ENCODE assay signal across 18 cellular contexts in genomic region chr3:10443272-10443671, GRCh38.
"Had no signal": no experiment of that assay in that cellular context is flagged by ENCODE, and none has a peak within 500 bp of the region (broad histone marks: within the 10 kb centered on the region; RNA-seq: fewer than 3 reads in every experiment).

No MANE protein-coding gene starts in this region.

- H3K27ac ChIP-seq: cardiac muscle cell, esophagus muscularis mucosa, gastroesophageal sphincter, heart right ventricle, thyroid gland, WERI-Rb-1 had no signal

- H3K4me3 ChIP-seq: cardiac muscle cell, esophagus muscularis mucosa, gastroesophageal sphincter, heart right ventricle, thyroid gland had no signal

- H3K36me3 ChIP-seq: cardiac muscle cell, esophagus muscularis mucosa, gastroesophageal sphincter, heart right ventricle, thyroid gland, WERI-Rb-1 had no signal

- H3K9me3 ChIP-seq: esophagus muscularis mucosa, gastroesophageal sphincter, heart right ventricle, thyroid gland had no signal

- H3K27me3 ChIP-seq: thyroid gland had no signal

- ATAC-seq: gastroesophageal sphincter, heart right ventricle, left ventricle myocardium superior had no signal

- H3K4me1 ChIP-seq: esophagus muscularis mucosa, gastroesophageal sphincter, thyroid gland had no signal

- DNase-seq: activated CD4-positive, alpha-beta T cell treated with anti-CD3 and anti-CD28 coated beads, Interleukin-2, amount 50 U/mL, for 4 hours; activated gamma-delta T cell treated with Interleukin-2 at 50 U/mL for 16 hours; activated naive CD8-positive, alpha-beta T cell treated with anti-CD3 and anti-CD28 coated beads for 36 hours; amniotic stem cell; effector CD8-positive, alpha-beta T cell; heart right ventricle; immature natural killer cell; kidney glomerular epithelial cell; left ventricle myocardium superior; stimulated activated CD4-positive, alpha-beta T cell treated with anti-CD3 and anti-CD28 coated beads, Interleukin-12 subunit alpha, Interleukin-12 subunit beta, amount 100 ng/mL, for 4 hours; stimulated activated CD4-positive, alpha-beta T cell treated with anti-CD3 and anti-CD28 coated beads, Interleukin-1b, Interleukin-23, amount 100 ng/mL, for 48 hours; stimulated activated CD8-positive, alpha-beta memory T cell treated with anti-CD3 and anti-CD28 coated beads, Interleukin-4, amount 100 ng/mL, for 48 hours; stimulated activated naive CD4-positive, alpha-beta T cell; thyroid gland; WERI-Rb-1 had no signal
